ENCODE assay signal across 10 cellular contexts in genomic region chr5:169763437-169764301, GRCh38.
DNase-seq lines count a peak whose midpoint lies in the region; ATAC-seq and TF ChIP-seq lines count a peak whose summit lies in the region.
"Had no signal": no experiment of that assay in that cellular context is flagged by ENCODE, and none has a peak within 500 bp of the region (broad histone marks: within the 10 kb centered on the region; RNA-seq: fewer than 3 reads in every experiment).

No MANE protein-coding gene starts in this region.

- H2BK20ac ChIP-seq in IMR-90 (ENCODE audit: low read depth, low read length) = peak overlapping the region; percentile 75

- H3K4me3 ChIP-seq in IMR-90 (ENCODE audit: insufficient read depth, low read depth, low read length) = no peak overlapping the region
- H3K4me3 ChIP-seq: ascending aorta had no signal

- peak overlapping the region; percentile 19 for H4K5ac ChIP-seq in IMR-90 (ENCODE audit: low read depth, low read length)

- dilution Hi-C loops in IMR-90 (cut with HindIII; ENCODE audit: low sequenced_read_pairs, unreplicated experiment) = no loop called here

- H3K79me1 ChIP-seq in IMR-90 (ENCODE audit: low read depth in 1 of 2, low read length in 2 of 2) = no peaks in the 10 kb centered on the region

- 79% methylated on average over 3 of the region's 12 CpGs; no CpG with 5 or more reads in 1 of the 2 experiments for WGBS in IMR-90 (ENCODE audit: extremely low coverage in 2 of 2, insufficient read length in 1 of 2), 2 experiments

- H4K20me1 ChIP-seq in IMR-90 (ENCODE audit: insufficient read depth, low read length) = no peaks in the 10 kb centered on the region

- peak overlapping the region; percentile 75; the same call in 2 of the 3 replicates for H2BK15ac ChIP-seq in IMR-90 (ENCODE audit: low read depth, low read length)

- H3K14ac ChIP-seq in IMR-90 (replicated peaks; ENCODE audit: low read depth, low read length) = peak overlapping the region; percentile 67

- no peak for TF ChIP-seq RAD21 in IMR-90 (IDR thresholded peaks at IDR 0.05; ENCODE audit: low read length)

- peak overlapping the region; percentile 33 to 67; a peak in 3 of 4 replicates for H4K8ac ChIP-seq in IMR-90 (ENCODE audit: low read depth in 2 of 2, low read length in 2 of 2)

- H3K36me3 ChIP-seq in IMR-90 (ENCODE audit: control insufficient read depth, insufficient read depth, low read length) = no peaks in the 10 kb centered on the region
- H3K36me3 ChIP-seq: ascending aorta had no signal

- H2AK5ac ChIP-seq in IMR-90 (ENCODE audit: low read depth, low read length) = peak overlapping the region; percentile 48; the same call in 1 of the 2 replicates

- peaks cover 7% of the 10 kb centered on the region for H3K4me1 ChIP-seq in IMR-90 (ENCODE audit: control insufficient read depth, insufficient read depth, low read length)
- H3K4me1 ChIP-seq: ascending aorta had no signal

- no TSS peak for BruUV-seq in IMR-90 (replicated peaks; lab: Mats Ljungman, UMichigan)

- H3K4me2 ChIP-seq in IMR-90 (ENCODE audit: low read depth, low read length) = no peak overlapping the region

- H4K91ac ChIP-seq in IMR-90 (ENCODE audit: insufficient read depth, low read depth, low read length) = peak overlapping the region; percentile 77

- no peak overlapping the region for H3K56ac ChIP-seq in IMR-90 (ENCODE audit: extremely low read depth, insufficient read depth, low read length)

- H3K23ac ChIP-seq in IMR-90 (ENCODE audit: low read depth, low read length) = peak overlapping the region; percentile 48; the same call in 1 of the 2 replicates

- POLR2A ChIA-PET in IMR-90 (lab: Charles Lee; ENCODE audit: unreplicated experiment) = no interaction called here

- H2AK9ac ChIP-seq in IMR-90 (replicated peaks; ENCODE audit: low read depth, low read length, poor library complexity) = peak overlapping the region; percentile 87

- no peak for TF ChIP-seq CTCF in IMR-90 (conservative IDR thresholded peaks at IDR 0.05; ENCODE audit: low read depth, low read length)

- H3K18ac ChIP-seq in IMR-90 (ENCODE audit: low read depth, low read length) = peak overlapping the region; percentile 31; the same call in 1 of the 2 replicates

- peak overlapping the region; percentile 56 for H2BK5ac ChIP-seq in IMR-90 (ENCODE audit: low read depth, low read length, poor library complexity, severe bottlenecking)

- H3K9me3 ChIP-seq in IMR-90 (ENCODE audit: control insufficient read depth, insufficient read depth, low read length) = no peaks in the 10 kb centered on the region
- H3K9me3 ChIP-seq: ascending aorta had no signal

- DNase-seq in NCI-H82 (lab: John Stamatoyannopoulos, UW) (peak; percentile 17), NCI-H82 treated with DMSO at 0.1 percent for 48 hours (lab: John Stamatoyannopoulos, UW; ENCODE audit: unreplicated experiment) (no peak), IMR-90 (peak; percentile 36), retina (peak; percentile 65), SW 1271 (lab: John Stamatoyannopoulos, UW) (no peak), NCI-H2107 (lab: John Stamatoyannopoulos, UW) (no peak), epidermal melanocyte (ENCODE audit: insufficient read length, low spot score) (no peak)
- DNase-seq: NK-92 treated with Interleukin-12 subunit alpha and Interleukin-12 subunit beta, amount 100 ng/mL, for 24 hours had no signal

- no peaks in the 10 kb centered on the region for H3K27me3 ChIP-seq in IMR-90 (ENCODE audit: control insufficient read depth, insufficient read depth, low read length)
- H3K27me3 ChIP-seq: ascending aorta had no signal

- no peak overlapping the region for H3K9ac ChIP-seq in IMR-90 (ENCODE audit: low read depth, low read length)

- in situ Hi-C loops in IMR-90 (cut with MboI; ENCODE audit: low sequenced_read_pairs) = no loop called here

- H3K4ac ChIP-seq in IMR-90 (ENCODE audit: low read depth, low read length) = peak overlapping the region; percentile 83

- H2BK120ac ChIP-seq in IMR-90 (ENCODE audit: low read depth, low read length) = peak overlapping the region; percentile 91

- H2AFZ ChIP-seq in IMR-90 (replicated peaks; ENCODE audit: low read length, poor library complexity) = peak overlapping the region; percentile 88

- TF ChIP-seq POLR2A in IMR-90 (IDR thresholded peaks at IDR 0.05; ENCODE audit: low read depth, low read length) = no peak

- H3K27ac ChIP-seq in IMR-90 (ENCODE audit: insufficient read depth, low read length) = peak overlapping the region; percentile 29
- H3K27ac ChIP-seq: ascending aorta had no signal

- CTCF ChIA-PET in IMR-90 (lab: Yijun Ruan, JAX) = no interaction called here

- ATAC-seq in HG02588 (IDR thresholded peaks at IDR 0.05; ENCODE audit: unreplicated experiment) (peak; percentile 80), IMR-90 (ENCODE audit: low read depth) (peak; percentile 60)

- intact Hi-C loops in IMR-90 (cut with micrococcal nuclease) = no loop called here

- H3K9me1 ChIP-seq in IMR-90 (ENCODE audit: insufficient read depth, low read length) = peaks cover 10% of the 10 kb centered on the region

TF ChIP-seq in IMR-90, 13 proteins besides CTCF, POLR2A, EP300 and RAD21:
- TF ChIP-seq BHLHE40 (IDR thresholded peaks at IDR 0.05; ENCODE audit: low read depth, low read length) = no peak
- TF ChIP-seq RFX5 (IDR thresholded peaks at IDR 0.05; ENCODE audit: low read depth, low read length) = no peak
- no peak for TF ChIP-seq NFE2L2 (IDR thresholded peaks at IDR 0.05; ENCODE audit: low read depth, low read length)
- TF ChIP-seq MAZ (IDR thresholded peaks at IDR 0.05; ENCODE audit: borderline replicate concordance, low read depth, low read length) = no peak
- TF ChIP-seq USF2 (IDR thresholded peaks at IDR 0.05; ENCODE audit: low read depth, low read length) = no peak
- no peak for TF ChIP-seq RCOR1 (IDR thresholded peaks at IDR 0.05; ENCODE audit: insufficient replicate concordance, low read length)
- no peak for TF ChIP-seq CHD1 (IDR thresholded peaks at IDR 0.05; ENCODE audit: low read depth, low read length)
- TF ChIP-seq ELK1 (IDR thresholded peaks at IDR 0.05; ENCODE audit: borderline replicate concordance, low read depth, low read length) = no peak
- TF ChIP-seq FOS (IDR thresholded peaks at IDR 0.05; ENCODE audit: low read depth, low read length) = no peak
- TF ChIP-seq MAFK (IDR thresholded peaks at IDR 0.05; ENCODE audit: low read depth, low read length) = no peak
- no peak for TF ChIP-seq CEBPB (IDR thresholded peaks at IDR 0.05; ENCODE audit: low read depth, low read length)
- TF ChIP-seq SMC3 (IDR thresholded peaks at IDR 0.05; ENCODE audit: low read depth, low read length) = no peak
- TF ChIP-seq MXI1 (IDR thresholded peaks at IDR 0.05; ENCODE audit: borderline replicate concordance, low read depth, low read length) = no peak

Comparison
In these comparisons a context has a peak if more than half of its experiments do, and no peak if none do; other contexts are left out.
1. DNase-seq: peak in NCI-H82 (single experiment), IMR-90 (single experiment) and retina (single experiment); none in NCI-H82 treated with DMSO at 0.1 percent for 48 hours (single experiment), SW 1271 (0 of 2), NCI-H2107 (single experiment) and epidermal melanocyte (single experiment).